ENCODE assay signal across 27 cellular contexts in genomic region chr7:72249106-72249505, GRCh38.
"Had no signal": no experiment of that assay in that cellular context is flagged by ENCODE, and none has a peak within 500 bp of the region (broad histone marks: within the 10 kb centered on the region; RNA-seq: fewer than 3 reads in every experiment).

No MANE protein-coding gene starts in this region.

- H3K36me3 ChIP-seq: left lung, lower lobe of right lung, ovary, right atrium auricular region, right lobe of liver, tibial nerve, uterus had no signal

- H3K27me3 ChIP-seq: left lung, ovary, right atrium auricular region, right lobe of liver, tibial nerve, uterus had no signal

- H3K4me2 ChIP-seq: smooth muscle cell had no signal

- H3K27me3 Mint-ChIP-seq: stimulated activated memory B cell treated with anti-CD40 and anti-IgM and Interleukin-4, amounts not matched to agents 10 μg/mL and 1 μg/mL and 100 μg/mL, for 72 hours; stimulated activated naive CD8-positive, alpha-beta T cell treated with anti-CD3 and anti-CD28 coated beads, Interleukin-15, amount 100 ng/mL, for 72 hours had no signal

- FAIRE-seq: islet of Langerhans, kidney had no signal

- H3K4me3 Mint-ChIP-seq: immature natural killer cell; naive thymus-derived CD8-positive, alpha-beta T cell; nephron; stimulated activated memory B cell treated with anti-CD40 and anti-IgM and Interleukin-4, amounts not matched to agents 10 μg/mL and 1 μg/mL and 100 μg/mL, for 72 hours; stimulated activated naive CD8-positive, alpha-beta T cell treated with anti-CD3 and anti-CD28 coated beads, Interleukin-15, amount 100 ng/mL, for 72 hours; type B pancreatic cell had no signal

- H3K27ac Mint-ChIP-seq: immature natural killer cell; naive thymus-derived CD8-positive, alpha-beta T cell; nephron; progenitor cell of endocrine pancreas; stimulated activated memory B cell treated with anti-CD40 and anti-IgM and Interleukin-4, amounts not matched to agents 10 μg/mL and 1 μg/mL and 100 μg/mL, for 72 hours; stimulated activated naive CD8-positive, alpha-beta T cell treated with anti-CD3 and anti-CD28 coated beads, Interleukin-15, amount 100 ng/mL, for 72 hours; type B pancreatic cell had no signal

- H3K27ac ChIP-seq: left lung, lower lobe of right lung, ovary, right atrium auricular region, right lobe of liver, tibial nerve, uterus had no signal

- H3K4me1 ChIP-seq: left lung, lower lobe of right lung, right atrium auricular region, right lobe of liver, tibial nerve, uterus had no signal

- H3K4me3 ChIP-seq: left lung, lower lobe of right lung, ovary, right atrium auricular region, right lobe of liver, smooth muscle cell, tibial nerve, uterus had no signal

- H3K36me3 Mint-ChIP-seq: stimulated activated memory B cell treated with anti-CD40 and anti-IgM and Interleukin-4, amounts not matched to agents 10 μg/mL and 1 μg/mL and 100 μg/mL, for 72 hours had no signal

- H3K9me3 ChIP-seq: lower lobe of right lung, right lobe of liver, uterus had no signal

- H3K4me1 Mint-ChIP-seq: immature natural killer cell; naive thymus-derived CD8-positive, alpha-beta T cell; nephron; stimulated activated memory B cell treated with anti-CD40 and anti-IgM and Interleukin-4, amounts not matched to agents 10 μg/mL and 1 μg/mL and 100 μg/mL, for 72 hours; stimulated activated naive CD8-positive, alpha-beta T cell treated with anti-CD3 and anti-CD28 coated beads, Interleukin-15, amount 100 ng/mL, for 72 hours had no signal

- ATAC-seq: left colon; left lung; lower lobe of right lung; naive thymus-derived CD8-positive, alpha-beta T cell; right lobe of liver; stimulated activated memory B cell treated with anti-CD40 and anti-IgM and Interleukin-4, amounts not matched to agents 10 μg/mL and 1 μg/mL and 100 μg/mL, for 72 hours; stimulated activated naive CD8-positive, alpha-beta T cell treated with anti-CD3 and anti-CD28 coated beads, Interleukin-15, amount 100 ng/mL, for 72 hours had no signal

- DNase-seq: hypothalamus; immature natural killer cell; kidney; left colon; left lung; lower lobe of right lung; mammary epithelial cell; mesenchymal stem cell; naive thymus-derived CD8-positive, alpha-beta T cell; ovary; right lobe of liver; stimulated activated CD4-positive, alpha-beta T cell treated with anti-CD3 and anti-CD28 coated beads, Interleukin-1b, Interleukin-23, amount 100 ng/mL, for 48 hours; stimulated activated CD4-positive, alpha-beta T cell treated with anti-CD3 and anti-CD28 coated beads, Interleukin-2, amount 100 ng/mL, for 48 hours; stimulated activated CD4-positive, alpha-beta T cell treated with anti-CD3 and anti-CD28 coated beads, Interleukin-4, amount 100 ng/mL, for 4 hours; stimulated activated CD8-positive, alpha-beta memory T cell treated with anti-CD3 and anti-CD28 coated beads, Interleukin-4, amount 100 ng/mL, for 48 hours; stimulated activated naive CD4-positive, alpha-beta T cell treated with Interleukin-2 at 50 U/mL for 16 hours; stimulated activated naive CD8-positive, alpha-beta T cell treated with anti-CD3 and anti-CD28 coated beads, Interleukin-15, amount 100 ng/mL, for 72 hours; substantia nigra; uterus had no signal
